Comparison of ENCODE assay signal across 28 cellular contexts in genomic region chr9:38629511-38629910, GRCh38. TPM values are rescaled to one million over a fixed set of nuclear protein-coding genes. Genes with fewer than 3 reads are reported as not detected.
"Had no signal": no experiment of that assay in that cellular context is flagged by ENCODE, and none has a peak within 500 bp of the region (broad histone marks: within the 10 kb centered on the region; RNA-seq: fewer than 3 reads in every experiment).

No MANE protein-coding gene starts in this region.

- H3K4me2 ChIP-seq: neural progenitor cell, smooth muscle cell had no signal

- DNase-seq: heart left ventricle; islet precursor cell; kidney glomerular epithelial cell; left cardiac atrium; lower lobe of right lung; mammary epithelial cell; mesendoderm; midbrain; natural killer cell; nephron progenitor cell; ovary; right lobe of liver; stimulated activated CD4-positive, alpha-beta T cell treated with anti-CD3 and anti-CD28 coated beads, Interleukin-1b, Interleukin-23, amount 100 ng/mL, for 48 hours; stimulated activated CD4-positive, alpha-beta T cell treated with anti-CD3 and anti-CD28 coated beads, Interleukin-2, amount 100 ng/mL, for 48 hours; stimulated activated CD4-positive, alpha-beta T cell treated with anti-CD3 and anti-CD28 coated beads, Interleukin-4, amount 100 ng/mL, for 4 hours; stimulated activated CD8-positive, alpha-beta memory T cell treated with anti-CD3 and anti-CD28 coated beads, Interleukin-4, amount 100 ng/mL, for 48 hours; stimulated activated naive B cell treated with anti-CD40 and anti-IgM and Interleukin-4, amounts not matched to agents 10 μg/mL and 1 μg/mL and 100 μg/mL, for 72 hours; stimulated activated naive CD8-positive, alpha-beta T cell treated with anti-CD3 and anti-CD28 coated beads, Interleukin-15, Interleukin-2, amounts not matched to agents 100 U/mL and 50 U/mL, for 24 hours; stomach; testis; thyroid gland; transverse colon; upper lobe of left lung had no signal

- H3K9me3 ChIP-seq: lower lobe of right lung, ovary, right lobe of liver, testis, thyroid gland, upper lobe of left lung had no signal

- ATAC-seq: left cardiac atrium; left lobe of liver; right lobe of liver; stimulated activated naive B cell treated with anti-CD40 and anti-IgM and Interleukin-4, amounts not matched to agents 10 μg/mL and 1 μg/mL and 100 μg/mL, for 72 hours; stimulated activated naive CD8-positive, alpha-beta T cell treated with anti-CD3 and anti-CD28 coated beads, Interleukin-15, Interleukin-2, amounts not matched to agents 100 U/mL and 50 U/mL, for 24 hours had no signal

- H2AFZ ChIP-seq: neural progenitor cell had no signal

- H3K9ac ChIP-seq: neural progenitor cell had no signal

- H3K4me1 ChIP-seq: heart left ventricle, lower lobe of right lung, neural progenitor cell, right atrium auricular region, right lobe of liver, stomach, testis, thyroid gland, transverse colon, upper lobe of left lung had no signal

- H3K27ac ChIP-seq: heart left ventricle, lower lobe of right lung, neural progenitor cell, ovary, right atrium auricular region, right lobe of liver, stomach, testis, thyroid gland, transverse colon, upper lobe of left lung had no signal

- H3K4me3 ChIP-seq: heart left ventricle, lower lobe of right lung, neural progenitor cell, ovary, right atrium auricular region, right lobe of liver, smooth muscle cell, stomach, testis, thyroid gland, transverse colon, upper lobe of left lung had no signal

- H3K27ac Mint-ChIP-seq: natural killer cell; nephron progenitor cell; neural progenitor cell; progenitor cell of endocrine pancreas; stimulated activated naive B cell treated with anti-CD40 and anti-IgM and Interleukin-4, amounts not matched to agents 10 μg/mL and 1 μg/mL and 100 μg/mL, for 72 hours had no signal

- H3K36me3 ChIP-seq: heart left ventricle, lower lobe of right lung, neural progenitor cell, ovary, right atrium auricular region, right lobe of liver, stomach, thyroid gland, transverse colon, upper lobe of left lung had no signal

- H3K27me3 ChIP-seq: neural progenitor cell, ovary, right atrium auricular region, right lobe of liver, testis, thyroid gland, upper lobe of left lung had no signal

- H3K36me3 Mint-ChIP-seq: natural killer cell, neural progenitor cell had no signal

- H3K4me1 Mint-ChIP-seq: natural killer cell, nephron progenitor cell, neural progenitor cell had no signal

- H3K4me3 Mint-ChIP-seq: natural killer cell; nephron progenitor cell; neural progenitor cell; stimulated activated naive B cell treated with anti-CD40 and anti-IgM and Interleukin-4, amounts not matched to agents 10 μg/mL and 1 μg/mL and 100 μg/mL, for 72 hours had no signal

RNA-seq across cellular contexts. Expression of gene ANKRD18A, which starts 9.1 kb away (rescaled TPM):
- total RNA-seq: smooth muscle cell had no signal
- polyA plus RNA-seq: smooth muscle cell had no signal
